In the genomic region with DNA sequence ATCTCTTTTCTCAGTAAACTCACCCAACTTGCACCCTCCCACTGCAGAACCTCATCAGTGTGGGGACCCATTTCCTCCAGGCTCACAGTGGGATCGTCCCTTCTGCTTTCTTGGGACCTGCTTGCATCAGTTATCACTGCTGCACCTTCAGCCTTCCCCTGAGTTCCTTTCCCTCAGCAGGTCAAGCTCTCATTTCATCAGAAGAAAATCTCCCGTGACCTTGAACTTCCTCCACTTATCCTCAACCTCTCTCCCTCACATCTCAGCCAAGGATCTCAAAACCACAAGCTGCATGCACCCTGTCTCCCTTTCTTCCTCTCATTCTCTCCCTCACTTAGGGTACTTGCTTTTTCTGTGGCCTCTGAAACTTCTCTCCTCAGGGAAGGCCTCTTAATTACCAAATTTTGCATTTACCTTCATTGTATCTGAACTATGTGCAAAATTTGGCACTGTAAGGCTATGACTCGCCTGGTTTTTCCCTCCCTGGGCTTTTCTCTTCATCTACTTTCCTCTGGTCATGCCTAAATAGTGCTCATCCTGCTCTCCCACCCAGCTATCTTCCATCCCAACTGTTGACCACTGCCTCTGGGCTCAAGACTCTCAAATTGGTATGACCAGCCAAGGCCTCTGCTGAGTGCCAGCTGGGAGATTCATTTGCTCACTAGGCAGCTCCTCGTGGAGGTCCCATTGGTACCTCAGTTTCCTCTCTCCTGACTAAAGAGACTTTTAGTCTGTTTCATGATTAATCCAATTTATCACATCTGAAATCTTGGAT, we compare ENCODE assay signal across 13 cellular contexts. TPM values are rescaled to one million over a fixed set of nuclear protein-coding genes. Genes with fewer than 3 reads are reported as not detected.
DNase-seq lines count a peak whose midpoint lies in the region; ATAC-seq and TF ChIP-seq lines count a peak whose summit lies in the region.
"Had no signal": no experiment of that assay in that cellular context is flagged by ENCODE, and none has a peak within 500 bp of the region (broad histone marks: within the 10 kb centered on the region; RNA-seq: fewer than 3 reads in every experiment).

No MANE protein-coding gene starts in this region.

- H3K27me3 ChIP-seq in A673 (replicated peaks; ENCODE audit: insufficient read depth, low read depth, low read length, poor library complexity) (no peaks in the 10 kb centered on the region), ovary (no peaks in the 10 kb centered on the region)
- H3K27me3 ChIP-seq: ascending aorta, SJSA1 had no signal

- H3K36me3 ChIP-seq in A673 (ENCODE audit: insufficient read depth, low read length, poor library complexity, severe bottlenecking): peaks cover 22% of the 10 kb centered on the region
- H3K36me3 ChIP-seq in ovary: no peaks in the 10 kb centered on the region

- no peak for DNase-seq in A673 (ENCODE audit: low spot score)
- DNase-seq in GF-D8 (lab: John Stamatoyannopoulos, UW): peak; percentile 12
- no peak for DNase-seq in activated CD8-positive, alpha-beta T cell treated with anti-CD3 and anti-CD28 coated beads, Interleukin-2, amount 10 ng/mL, durations not matched to agents 7 days and 5 days
- DNase-seq in fibroblast of the aortic adventitia (ENCODE audit: low read depth): peak; percentile 23
- DNase-seq in ovary: no peak
- no peak for DNase-seq in cerebellar cortex (ENCODE audit: low spot score)
- DNase-seq: NCI-H1694; NCI-H748 treated with DMSO at 0.1 percent for 48 hours; stimulated activated CD4-positive, alpha-beta T cell treated with anti-CD3 and anti-CD28 coated beads, Interleukin-4, amount 100 ng/mL, for 4 hours had no signal

- peak overlapping the region; percentile 4 for H3K4me3 Mint-ChIP-seq in activated CD8-positive, alpha-beta T cell treated with anti-CD3 and anti-CD28 coated beads, Interleukin-2, amount 10 ng/mL, durations not matched to agents 7 days and 5 days

- H3K9me3 Mint-ChIP-seq in activated CD8-positive, alpha-beta T cell treated with anti-CD3 and anti-CD28 coated beads, Interleukin-2, amount 10 ng/mL, durations not matched to agents 7 days and 5 days (ENCODE audit: insufficient read depth): no peaks in the 10 kb centered on the region

- peaks cover 38% of the 10 kb centered on the region for H3K36me3 Mint-ChIP-seq in activated CD8-positive, alpha-beta T cell treated with anti-CD3 and anti-CD28 coated beads, Interleukin-2, amount 10 ng/mL, durations not matched to agents 7 days and 5 days (ENCODE audit: low read depth)

- H3K4me1 ChIP-seq in A673 (ENCODE audit: insufficient read depth, low read length, poor library complexity, severe bottlenecking) (peaks cover 9% of the 10 kb centered on the region), ovary (ENCODE audit: insufficient read depth) (peaks cover 14% of the 10 kb centered on the region)

- CTCF ChIA-PET in A673 (lab: Charles Lee): interaction anchor here (0.6 to 0.7 kb wide), 2 partner anchors 122 to 137 kb away, joined by 9 to 12 read pairs; no protein-coding TSS in a partner anchor
- CTCF ChIA-PET in activated CD8-positive, alpha-beta T cell treated with anti-CD3 and anti-CD28 coated beads, Interleukin-2, amount 10 ng/mL, durations not matched to agents 7 days and 5 days (lab: Charles Lee): interaction anchor here (1.0 to 1.1 kb wide), 2 partner anchors 43 to 144 kb away, joined by 3 read pairs; no protein-coding TSS in a partner anchor

- peak overlapping the region; percentile 78 for H3K27ac Mint-ChIP-seq in activated CD8-positive, alpha-beta T cell treated with anti-CD3 and anti-CD28 coated beads, Interleukin-2, amount 10 ng/mL, durations not matched to agents 7 days and 5 days

- no peak for TF ChIP-seq EP300 in ovary (IDR thresholded peaks at IDR 0.05)

- H3K9me3 ChIP-seq in A673 (ENCODE audit: low read depth, low read length, poor library complexity, severe bottlenecking) (no peaks in the 10 kb centered on the region), ovary (no peaks in the 10 kb centered on the region)
- H3K9me3 ChIP-seq: ascending aorta, SJSA1 had no signal

- H3K4me3 ChIP-seq in A673 (ENCODE audit: low read depth, low read length, poor library complexity, severe bottlenecking) (no peak overlapping the region), fibroblast of the aortic adventitia (ENCODE audit: low read depth, low read length) (no peak overlapping the region), ovary (no peak overlapping the region)
- H3K4me3 ChIP-seq: ascending aorta, SJSA1 had no signal

- H3K27ac ChIP-seq in A673 (ENCODE audit: low read depth, low read length, poor library complexity, severe bottlenecking) (peak overlapping the region; percentile 14), ovary (no peak overlapping the region)
- H3K27ac ChIP-seq: ascending aorta, SJSA1 had no signal

- H3K27me3 Mint-ChIP-seq in activated CD8-positive, alpha-beta T cell treated with anti-CD3 and anti-CD28 coated beads, Interleukin-2, amount 10 ng/mL, durations not matched to agents 7 days and 5 days (ENCODE audit: low read depth): no peaks in the 10 kb centered on the region

- peaks cover 50% of the 10 kb centered on the region for H3K4me1 Mint-ChIP-seq in activated CD8-positive, alpha-beta T cell treated with anti-CD3 and anti-CD28 coated beads, Interleukin-2, amount 10 ng/mL, durations not matched to agents 7 days and 5 days (ENCODE audit: low read depth)

- POLR2A ChIA-PET in A673 (lab: Charles Lee; ENCODE audit: low non-redundant PET): no interaction called here
- POLR2A ChIA-PET in activated CD8-positive, alpha-beta T cell treated with anti-CD3 and anti-CD28 coated beads, Interleukin-2, amount 10 ng/mL, durations not matched to agents 7 days and 5 days (lab: Charles Lee): interaction anchor here (0.5 to 1.6 kb wide), 3 partner anchors 53 to 162 kb away, joined by 3 read pairs; no protein-coding TSS in a partner anchor

- intact Hi-C loops in A673 (cut with micrococcal nuclease; ENCODE audit: unreplicated experiment) (loop anchor here (5.0 kb wide), 1 partner anchor 117 kb away; a partner anchor contains a TSS), ovary (cut with DNase I) (no loop called here)

- 77 to 86% (median 80%) methylated on average over 4 of the region's 4 CpGs for WGBS in ovary, 3 donors

- TF ChIP-seq POLR2A in ovary (IDR thresholded peaks at IDR 0.05): no peak

- no peak for ATAC-seq in activated CD8-positive, alpha-beta T cell treated with anti-CD3 and anti-CD28 coated beads, Interleukin-2, amount 10 ng/mL, durations not matched to agents 7 days and 5 days
- ATAC-seq in GM18498 (IDR thresholded peaks at IDR 0.05; ENCODE audit: unreplicated experiment) (no peak), HG03280 (IDR thresholded peaks at IDR 0.05; ENCODE audit: unreplicated experiment) (no peak)

- BruUV-seq in A673 (replicated peaks; lab: Mats Ljungman, UMichigan): no TSS peak

- TF ChIP-seq CTCF in A673 (conservative IDR thresholded peaks at IDR 0.05; ENCODE audit: low read depth, low read length) (no peak), fibroblast of the aortic adventitia (IDR thresholded peaks at IDR 0.05; ENCODE audit: insufficient read depth, low read length) (no peak), ovary (IDR thresholded peaks at IDR 0.05) (no peak)

RNA-seq across cellular contexts. Expression of a gene that starts 2.7 kb away (rescaled TPM):
- total RNA-seq in A673 (2021) (33.1 and 35.0 TPM in 2 replicates), fibroblast of the aortic adventitia (ENCODE audit: low replicate concordance) (5.3 and 10.7 TPM in 2 replicates), ovary (10 to 100 TPM; 13.8 to 31.1 (median 18.2) TPM)
- 10 to 100 TPM; 23.1 to 27.3 TPM for total RNA-seq in activated CD8-positive, alpha-beta T cell treated with anti-CD3 and anti-CD28 coated beads, Interleukin-2, amount 10 ng/mL, durations not matched to agents 7 days and 5 days
- polyA plus RNA-seq in ovary: 10 to 100 TPM in 1 of 2 donors, 1 to 10 TPM in 1; 7.0 to 14.6 TPM

RNA-seq across cellular contexts. Expression of a gene that starts 16.4 kb away (rescaled TPM):
- total RNA-seq in A673 (2021): 52.9 and 57.2 TPM in 2 replicates
- total RNA-seq in activated CD8-positive, alpha-beta T cell treated with anti-CD3 and anti-CD28 coated beads, Interleukin-2, amount 10 ng/mL, durations not matched to agents 7 days and 5 days: 10 to 100 TPM; 24.6 to 28.3 TPM
- 5.9 and 25.8 TPM in 2 replicates for total RNA-seq in fibroblast of the aortic adventitia (ENCODE audit: low replicate concordance)
- 10 to 100 TPM in 4 of 7 donors, 1 to 10 TPM in 3; 1.3 to 18.1 (median 10.6) TPM for total RNA-seq in ovary
- polyA plus RNA-seq in ovary: 1 to 10 TPM in 1 of 2 donors, not detected in 1; 7.9 TPM

Comparison
In these comparisons a context has a peak if more than half of its experiments do, and no peak if none do; other contexts are left out.
1. DNase-seq: peak in GF-D8 (single experiment) and fibroblast of the aortic adventitia (single experiment); none in A673 (single experiment), activated CD8-positive, alpha-beta T cell treated with anti-CD3 and anti-CD28 coated beads, Interleukin-2, amount 10 ng/mL, durations not matched to agents 7 days and 5 days (single experiment), ovary (0 of 5) and cerebellar cortex (single experiment).